In the genomic region with DNA sequence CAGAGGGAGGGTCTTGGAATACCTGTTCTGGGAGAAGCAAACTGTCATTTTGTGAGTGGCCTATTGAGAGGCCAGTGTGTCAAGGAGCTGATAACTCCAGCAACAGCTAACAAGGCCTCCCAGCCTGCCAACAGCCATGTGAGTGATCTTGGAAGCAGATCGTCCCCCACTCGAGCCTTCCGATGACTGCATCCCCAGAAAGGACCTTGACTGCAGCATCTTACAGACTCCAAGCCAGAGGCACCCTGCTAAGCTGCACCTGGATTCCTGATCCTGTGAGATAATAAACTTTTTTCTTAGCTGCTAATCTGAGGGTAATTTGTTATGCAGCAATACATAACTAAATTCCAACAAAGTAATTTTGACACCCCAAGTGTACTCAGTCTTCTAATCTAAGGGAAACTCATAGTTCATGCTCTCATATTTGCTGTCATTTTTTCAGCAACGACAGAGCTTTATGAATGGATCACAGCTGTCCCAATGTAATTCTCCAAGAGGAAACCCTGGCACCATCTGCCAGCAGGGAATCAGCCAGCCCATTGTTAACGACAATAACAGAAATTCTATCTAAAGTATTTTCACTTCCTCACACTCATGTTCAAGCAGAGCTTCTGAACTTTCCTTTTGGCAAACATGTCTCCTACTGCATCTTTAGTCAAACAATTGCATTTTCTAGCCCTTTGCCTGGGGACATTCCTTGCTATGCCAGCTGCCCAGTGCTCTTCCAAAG, we compare ENCODE assay signal across 1 cellular context.
TF ChIP-seq lines count a peak whose summit lies in the region.

No MANE protein-coding gene starts in this region.

TF ChIP-seq in H1, 55 proteins besides CTCF, POLR2A, EP300 and RAD21:
- TF ChIP-seq NANOG (IDR thresholded peaks at IDR 0.05; ENCODE audit: insufficient read depth, low read depth, low read length, poor library complexity, severe bottlenecking) = no peak
- TF ChIP-seq SP4 (IDR thresholded peaks at IDR 0.05; ENCODE audit: low read length) = no peak
- no peak for TF ChIP-seq FOSL1 (IDR thresholded peaks at IDR 0.05; ENCODE audit: insufficient read depth, low read depth, low read length)
- no peak for TF ChIP-seq GABPA (IDR thresholded peaks at IDR 0.05; ENCODE audit: borderline replicate concordance, insufficient read depth, low read length)
- TF ChIP-seq YY1 (IDR thresholded peaks at IDR 0.05; ENCODE audit: low read depth, low read length) = no peak
- TF ChIP-seq, protein P1, sequence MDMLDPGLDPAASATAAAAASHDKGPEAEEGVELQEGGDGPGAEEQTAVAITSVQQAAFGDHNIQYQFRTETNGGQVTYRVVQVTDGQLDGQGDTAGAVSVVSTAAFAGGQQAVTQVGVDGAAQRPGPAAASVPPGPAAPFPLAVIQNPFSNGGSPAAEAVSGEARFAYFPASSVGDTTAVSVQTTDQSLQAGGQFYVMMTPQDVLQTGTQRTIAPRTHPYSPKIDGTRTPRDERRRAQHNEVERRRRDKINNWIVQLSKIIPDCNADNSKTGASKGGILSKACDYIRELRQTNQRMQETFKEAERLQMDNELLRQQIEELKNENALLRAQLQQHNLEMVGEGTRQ (IDR thresholded peaks at IDR 0.05; ENCODE audit: low read length) = no peak
- no peak for TF ChIP-seq POU5F1 (IDR thresholded peaks at IDR 0.05; ENCODE audit: low read depth, low read length)
- TF ChIP-seq BACH1 (IDR thresholded peaks at IDR 0.05; ENCODE audit: low read length) = no peak
- TF ChIP-seq TCF12 (IDR thresholded peaks at IDR 0.05; ENCODE audit: low read depth, low read length) = no peak
- no peak for TF ChIP-seq JUN (IDR thresholded peaks at IDR 0.05; ENCODE audit: low read depth, low read length)
- no peak for TF ChIP-seq TAF1 (IDR thresholded peaks at IDR 0.05; ENCODE audit: low read depth, low read length)
- TF ChIP-seq SRF (IDR thresholded peaks at IDR 0.05; ENCODE audit: low read depth, low read length) = no peak
- no peak for TF ChIP-seq BRCA1 (IDR thresholded peaks at IDR 0.05; ENCODE audit: low read depth, low read length)
- no peak for TF ChIP-seq RXRA (IDR thresholded peaks at IDR 0.05; ENCODE audit: insufficient read depth, low read depth, low read length)
- no peak for TF ChIP-seq HDAC6 (IDR thresholded peaks at IDR 0.05; ENCODE audit: low read depth, low read length)
